In the genomic region with DNA sequence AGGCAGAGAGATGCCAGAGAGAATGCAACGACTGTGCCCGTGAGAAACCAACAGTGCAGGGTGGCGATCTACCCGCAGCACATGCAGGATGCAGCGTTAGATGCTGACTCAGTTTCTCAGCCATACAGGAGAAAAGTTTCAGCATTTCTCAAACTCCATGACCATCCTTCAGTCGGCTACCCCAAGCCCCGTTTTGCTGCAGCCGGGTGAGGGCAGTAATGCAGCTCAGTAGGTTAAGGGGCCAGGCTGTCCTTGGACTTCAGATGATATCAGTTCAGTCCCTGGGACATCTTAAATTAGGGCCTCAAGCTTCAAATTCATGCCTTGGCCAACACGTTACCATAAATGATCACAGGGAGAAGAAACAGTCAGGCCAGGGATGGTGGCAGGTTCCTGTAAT, we compare ENCODE assay signal across 29 cellular contexts.
DNase-seq lines count a peak whose midpoint lies in the region; ATAC-seq, FAIRE-seq and TF ChIP-seq lines count a peak whose summit lies in the region.
"Had no signal": no experiment of that assay in that cellular context is flagged by ENCODE, and none has a peak within 500 bp of the region (broad histone marks: within the 10 kb centered on the region; RNA-seq: fewer than 3 reads in every experiment).

No MANE protein-coding gene starts in this region.

- SMC1A ChIA-PET in GM12878 (lab: Charles Lee; ENCODE audit: uncharacterized antibody, unreplicated experiment), result interaction anchor here (0.8 to 27.0 kb wide), 11 partner anchors 9 to 276 kb away, joined by 3 to 636 read pairs (median 58); no protein-coding TSS in a partner anchor

- H3K36me3 ChIP-seq in DOHH2 (ENCODE audit: control insufficient read depth, low read length) (no peaks in the 10 kb centered on the region), OCI-LY1 (ENCODE audit: insufficient read depth, low read length) (no peaks in the 10 kb centered on the region), GM12878 (ENCODE audit: control insufficient read depth in 2 of 2, insufficient read depth in 2 of 2, low read length in 1 of 2) (no peaks in the 10 kb centered on the region)
- H3K36me3 ChIP-seq in CD4-positive, alpha-beta memory T cell (ENCODE audit: insufficient read depth, low read length), result no peaks in the 10 kb centered on the region

- H3K27ac ChIP-seq in DOHH2 (ENCODE audit: low read depth, low read length) (peak overlapping the region; percentile 99), OCI-LY1 (ENCODE audit: low read depth, low read length, poor library complexity, severe bottlenecking) (peak overlapping the region; percentile 98), GM12878 (ENCODE audit: control insufficient read depth, insufficient read depth) (no peak overlapping the region)
- H3K27ac ChIP-seq in CD4-positive, alpha-beta memory T cell (ENCODE audit: low read depth, low read length), result no peak overlapping the region
- H3K27ac ChIP-seq: A549, GM23248, RWPE1 had no signal

- H3K4me3 ChIP-seq in DOHH2 (ENCODE audit: low read length) (peak overlapping the region; percentile 11; the same call in 1 of the 2 replicates), OCI-LY1 (ENCODE audit: low read depth, low read length, poor library complexity, severe bottlenecking) (no peak overlapping the region), GM12878 (no peak overlapping the region)
- no peak overlapping the region for H3K4me3 ChIP-seq in CD4-positive, alpha-beta memory T cell (ENCODE audit: low read length in 2 of 2)
- H3K4me3 ChIP-seq: A549, GM23248, K562 had no signal

- BruUV-seq in GM12878 (replicated peaks; lab: Mats Ljungman, UMichigan), result no TSS peak

- no peak for TF ChIP-seq POLR2A in GM12878 (IDR thresholded peaks at IDR 0.05; ENCODE audit: low read depth, low read length)

- H3K9ac ChIP-seq in OCI-LY1 (ENCODE audit: low read length) (peak overlapping the region; percentile 42; the same call in 1 of the 2 replicates), GM12878 (ENCODE audit: control insufficient read depth, insufficient read depth, low read length) (no peak overlapping the region)
- H3K9ac ChIP-seq: GM23248 had no signal

- H3K9me3 ChIP-seq in DOHH2 (ENCODE audit: control insufficient read depth, insufficient read depth, low read length) (no peaks in the 10 kb centered on the region), OCI-LY1 (ENCODE audit: low read length) (no peaks in the 10 kb centered on the region), GM12878 (replicated peaks; ENCODE audit: control insufficient read depth, insufficient read depth, low read length) (no peaks in the 10 kb centered on the region; the same call in 2 of the 3 replicates)
- H3K9me3 ChIP-seq in CD4-positive, alpha-beta memory T cell (ENCODE audit: control insufficient read depth in 1 of 2, low read length in 2 of 2), result no peaks in the 10 kb centered on the region
- H3K9me3 ChIP-seq: A549 had no signal

- in situ Hi-C loops in GM12878 (cut with MboI), result no loop called here

- H3F3A ChIP-seq in DOHH2 (ENCODE audit: control insufficient read depth, insufficient read depth) (peaks cover 46% of the 10 kb centered on the region), OCI-LY1 (ENCODE audit: insufficient read depth, low read length) (peaks cover 9% of the 10 kb centered on the region; the same call in 1 of the 2 replicates)

- no peaks in the 10 kb centered on the region for H3K36me3 Mint-ChIP-seq in stimulated activated memory B cell treated with anti-CD40 and anti-IgM and Interleukin-4, amounts not matched to agents 10 μg/mL and 1 μg/mL and 100 μg/mL, for 72 hours
- H3K36me3 Mint-ChIP-seq in CD4-positive, alpha-beta memory T cell, result no peaks in the 10 kb centered on the region
- H3K36me3 Mint-ChIP-seq: CD8-positive, alpha-beta T cell had no signal

- H3K9me3 Mint-ChIP-seq in stimulated activated memory B cell treated with anti-CD40 and anti-IgM and Interleukin-4, amounts not matched to agents 10 μg/mL and 1 μg/mL and 100 μg/mL, for 72 hours, result no peaks in the 10 kb centered on the region
- peaks cover 0 to 1% (median 0%) of the 10 kb centered on the region in 8 donors for H3K9me3 Mint-ChIP-seq in CD4-positive, alpha-beta memory T cell
- H3K9me3 Mint-ChIP-seq: CD8-positive, alpha-beta T cell had no signal

- no peak for DNase-seq in GM12878 (ENCODE audit: low read depth, low spot score)
- DNase-seq in CD4-positive, alpha-beta memory T cell, result no peak
- no peak for DNase-seq in NCI-H2171 (lab: John Stamatoyannopoulos, UW)
- DNase-seq in cerebellar cortex (ENCODE audit: low spot score), result no peak
- DNase-seq: AML-193; C1 segment of cervical spinal cord; CD8-positive, alpha-beta T cell; DMS 273 treated with DMSO at 0.1 percent for 48 hours; DMS79; GF-D8; H7; Kasumi-1; NCI-H1092 treated with DMSO at 0.1 percent for 48 hours; NCI-H1436; NCI-H187; NCI-H2081 treated with DMSO at 0.1 percent for 48 hours; NCI-H2171 treated with DMSO at 0.1 percent for 48 hours; NCI-H774; NK-92 treated with Interleukin-12 subunit alpha and Interleukin-12 subunit beta, amount 100 ng/mL, for 24 hours; SHP77 had no signal

- no peaks in the 10 kb centered on the region for H4K20me1 ChIP-seq in DOHH2 (ENCODE audit: control insufficient read depth, insufficient read depth, low read depth, low read length)
- no peaks in the 10 kb centered on the region for H4K20me1 ChIP-seq in OCI-LY1 (ENCODE audit: insufficient read depth, low read length)
- H4K20me1 ChIP-seq in GM12878 (ENCODE audit: control insufficient read depth, insufficient read depth), result no peaks in the 10 kb centered on the region

- H3K79me2 ChIP-seq in DOHH2 (ENCODE audit: control insufficient read depth, low read length), result 0 out of 2 replicates have a peak, but pooled peaks cover 2% of the 10 kb centered on the region
- H3K79me2 ChIP-seq in OCI-LY1 (ENCODE audit: insufficient read depth, low read length), result no peaks in the 10 kb centered on the region
- H3K79me2 ChIP-seq in GM12878 (ENCODE audit: control insufficient read depth, insufficient read depth, low read length), result no peaks in the 10 kb centered on the region

- no peak overlapping the region for H3K4me3 Mint-ChIP-seq in stimulated activated memory B cell treated with anti-CD40 and anti-IgM and Interleukin-4, amounts not matched to agents 10 μg/mL and 1 μg/mL and 100 μg/mL, for 72 hours
- H3K4me3 Mint-ChIP-seq in CD4-positive, alpha-beta memory T cell, result no peak overlapping the region
- H3K4me3 Mint-ChIP-seq: CD8-positive, alpha-beta T cell had no signal

- RAD21 ChIA-PET in GM12878 (lab: Charles Lee; ENCODE audit: unreplicated experiment), result interaction anchor here (2.0 to 11.9 kb wide), 5 partner anchors 10 to 245 kb away, joined by 7 to 424 read pairs (median 133); no protein-coding TSS in a partner anchor

- H3K4me2 ChIP-seq in DOHH2 (ENCODE audit: low read length) (peak overlapping the region; percentile 62), OCI-LY1 (ENCODE audit: low read length) (peak overlapping the region; percentile 28; the same call in 1 of the 2 replicates), GM12878 (ENCODE audit: control insufficient read depth, insufficient read depth) (no peak overlapping the region)
- H3K4me2 ChIP-seq: A549 had no signal

- WGBS in GM12878 (ENCODE audit: insufficient coverage, insufficient replicate concordance, low lambda C conversion rate, missing lambda C conversion rate), result 98% methylated on average over 9 of the region's 9 CpGs

- no peak for FAIRE-seq in GM12878 (lab: Jason Lieb, UNC)
- FAIRE-seq: A549, GM12892, K562 had no signal

- TF ChIP-seq CTCF in DOHH2 (IDR thresholded peaks at IDR 0.05; ENCODE audit: low read depth, low read length, poor library complexity, severe bottlenecking) (peak; percentile 62), OCI-LY1 (IDR thresholded peaks at IDR 0.05; ENCODE audit: low read length) (peak; percentile 67), GM12878 (IDR thresholded peaks at IDR 0.05 in 2 of 3, conservative IDR thresholded peaks at IDR 0.05 in 1 of 3; ENCODE audit: control insufficient read depth in 2 of 3, extremely low read depth in 1 of 3, insufficient read depth in 1 of 3, low read depth in 3 of 3, low read length in 3 of 3) (no peak)

- intact Hi-C loops in GM12878 (cut with micrococcal nuclease; ENCODE audit: unreplicated experiment), result no loop called here
- intact Hi-C loops in CD4-positive, alpha-beta memory T cell (cut with micrococcal nuclease), result no loop called here

- peak overlapping the region; percentile 50 for H3K27ac Mint-ChIP-seq in stimulated activated memory B cell treated with anti-CD40 and anti-IgM and Interleukin-4, amounts not matched to agents 10 μg/mL and 1 μg/mL and 100 μg/mL, for 72 hours
- no peak overlapping the region for H3K27ac Mint-ChIP-seq in CD4-positive, alpha-beta memory T cell
- H3K27ac Mint-ChIP-seq: CD8-positive, alpha-beta T cell had no signal

- H3K27me3 ChIP-seq in DOHH2 (ENCODE audit: control insufficient read depth, low read length) (no peaks in the 10 kb centered on the region), OCI-LY1 (ENCODE audit: insufficient read depth, low read length) (no peaks in the 10 kb centered on the region), GM12878 (replicated peaks in 1 of 2; ENCODE audit: control insufficient read depth in 2 of 2, insufficient read depth in 2 of 2, low read length in 1 of 2) (no peaks in the 10 kb centered on the region)
- H3K27me3 ChIP-seq in CD4-positive, alpha-beta memory T cell (ENCODE audit: insufficient read depth, low read length), result no peaks in the 10 kb centered on the region

- POLR2A ChIA-PET in GM12878 (lab: Charles Lee), result interaction anchor here (0.9 to 5.4 kb wide), 6 partner anchors 62 to 246 kb away, joined by 3 to 27 read pairs (median 3); no protein-coding TSS in a partner anchor
- POLR2A ChIA-PET in CD4-positive, alpha-beta memory T cell (lab: Charles Lee; ENCODE audit: partially characterized antibody), result no interaction called here

- H3K9me2 ChIP-seq in DOHH2 (replicated peaks; ENCODE audit: control insufficient read depth, low read length), result no peaks in the 10 kb centered on the region
- H3K9me2 ChIP-seq in OCI-LY1 (ENCODE audit: low read depth, low read length), result no peaks in the 10 kb centered on the region

- H3K4me1 ChIP-seq in DOHH2 (ENCODE audit: control insufficient read depth, low read length) (peaks cover 73% of the 10 kb centered on the region), OCI-LY1 (ENCODE audit: insufficient read depth, low read length, severe bottlenecking) (peaks cover 67% of the 10 kb centered on the region), GM12878 (ENCODE audit: control insufficient read depth, insufficient read depth, low read length) (peaks cover 34% of the 10 kb centered on the region)
- H3K4me1 ChIP-seq in CD4-positive, alpha-beta memory T cell (ENCODE audit: insufficient read depth, low read length), result no peaks in the 10 kb centered on the region

- TF ChIP-seq EP300 in GM12878 (IDR thresholded peaks at IDR 0.05; ENCODE audit: borderline replicate concordance in 1 of 2, control insufficient read depth in 1 of 2, low read depth in 2 of 2, low read length in 2 of 2), result no peak

- H3K27me3 Mint-ChIP-seq in stimulated activated memory B cell treated with anti-CD40 and anti-IgM and Interleukin-4, amounts not matched to agents 10 μg/mL and 1 μg/mL and 100 μg/mL, for 72 hours, result no peaks in the 10 kb centered on the region
- peaks cover 0 to 4% of the 10 kb centered on the region in 2 donors for H3K27me3 Mint-ChIP-seq in CD4-positive, alpha-beta memory T cell

- peaks cover 23% of the 10 kb centered on the region for H3K4me1 Mint-ChIP-seq in stimulated activated memory B cell treated with anti-CD40 and anti-IgM and Interleukin-4, amounts not matched to agents 10 μg/mL and 1 μg/mL and 100 μg/mL, for 72 hours
- peaks cover 0 to 5% (median 0%) of the 10 kb centered on the region in 4 donors for H3K4me1 Mint-ChIP-seq in CD4-positive, alpha-beta memory T cell

- TF ChIP-seq RAD21 in GM12878 (IDR thresholded peaks at IDR 0.05; ENCODE audit: insufficient read depth, low read depth, low read length), result peak; percentile 48; the same call in 1 of the 2 replicates

- peak overlapping the region; percentile 35; the same call in 1 of the 2 replicates for H2AFZ ChIP-seq in OCI-LY1 (ENCODE audit: low read length)
- H2AFZ ChIP-seq in GM12878 (ENCODE audit: control insufficient read depth, low read depth, low read length), result no peak overlapping the region
- H2AFZ ChIP-seq: GM23248 had no signal

- ATAC-seq in GM12878, result no peak
- no peak for ATAC-seq in stimulated activated memory B cell treated with anti-CD40 and anti-IgM and Interleukin-4, amounts not matched to agents 10 μg/mL and 1 μg/mL and 100 μg/mL, for 72 hours
- ATAC-seq: A549; CD8-positive, alpha-beta T cell; K562; Panc1 had no signal

- CTCF ChIA-PET in GM12878 (lab: Yijun Ruan, JAX), result interaction anchor here (0.8 to 21.3 kb wide), 7 partner anchors 10 to 310 kb away, joined by 3 to 597 read pairs (median 102); no protein-coding TSS in a partner anchor
- CTCF ChIA-PET in CD4-positive, alpha-beta memory T cell (lab: Charles Lee; ENCODE audit: partially characterized antibody), result interaction anchor here (1.5 to 10.1 kb wide), 6 partner anchors 63 to 313 kb away, joined by 5 to 262 read pairs (median 22); no protein-coding TSS in a partner anchor

Comparison
In these comparisons a context has a peak if more than half of its experiments do, and no peak if none do; other contexts are left out.
1. H3K27ac ChIP-seq: peak in DOHH2 (single experiment) and OCI-LY1 (single experiment); none in GM12878 (single experiment) and CD4-positive, alpha-beta memory T cell (single experiment).
2. CTCF ChIP-seq: peak in DOHH2 (single experiment) and OCI-LY1 (single experiment); none in GM12878 (0 of 3).